ENCODE assay signal across 30 cellular contexts in the genomic region with DNA sequence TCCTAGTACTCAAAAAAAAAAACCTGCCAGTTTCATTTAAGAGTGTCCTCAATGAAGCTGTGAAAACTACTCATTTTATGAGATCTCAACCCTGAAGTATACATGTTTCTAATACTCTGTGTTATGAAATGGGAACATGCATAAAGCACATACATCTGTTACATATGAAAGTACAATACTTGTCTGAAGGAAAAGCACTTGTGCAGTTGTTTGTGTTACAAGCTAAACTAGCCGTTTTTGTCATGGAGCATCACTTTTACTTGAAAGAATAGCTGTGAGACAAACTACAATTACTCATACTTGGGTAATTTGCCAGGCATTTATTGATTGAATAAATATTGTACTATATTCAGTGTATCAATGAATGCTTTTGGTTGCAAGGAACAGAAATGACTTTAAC.
"Had no signal": no experiment of that assay in that cellular context is flagged by ENCODE, and none has a peak within 500 bp of the region (broad histone marks: within the 10 kb centered on the region; RNA-seq: fewer than 3 reads in every experiment).

No MANE protein-coding gene starts in this region.

- H3K4me1 ChIP-seq: psoas muscle, spleen, tibial artery, transverse colon, upper lobe of right lung had no signal

- ATAC-seq: naive thymus-derived CD8-positive, alpha-beta T cell; natural killer cell treated with Interleukin-12 subunit alpha and Interleukin-12 subunit beta and Interleukin-15 and Interleukin-18, amount 100 ng/mL, for 72 hours; psoas muscle; right cardiac atrium; sciatic nerve; stimulated activated memory B cell treated with anti-CD40 and anti-IgM and Interleukin-4, amounts not matched to agents 10 μg/mL and 1 μg/mL and 100 μg/mL, for 72 hours; stimulated activated naive CD8-positive, alpha-beta T cell treated with anti-CD3 and anti-CD28 coated beads, Interleukin-15, amount 100 ng/mL, for 72 hours; stimulated activated naive CD8-positive, alpha-beta T cell treated with anti-CD3 and anti-CD28 coated beads, Interleukin-15, Interleukin-2, amounts not matched to agents 100 U/mL and 50 U/mL, for 24 hours; upper lobe of right lung had no signal

- H3K9me3 ChIP-seq: neutrophil, ovary, psoas muscle, suprapubic skin, testis, tibial artery, transverse colon, upper lobe of right lung, uterus had no signal

- H3K4me3 ChIP-seq: ovary, psoas muscle, skin epidermis, smooth muscle cell, spleen, suprapubic skin, testis, tibial artery, transverse colon, upper lobe of right lung, uterus had no signal

- H3K4me2 ChIP-seq: smooth muscle cell had no signal

- H3K27ac ChIP-seq: neutrophil, ovary, parathyroid adenoma, psoas muscle, skin epidermis, spleen, suprapubic skin, testis, tibial artery, transverse colon, upper lobe of right lung, uterus had no signal

- H2AFZ ChIP-seq: parathyroid adenoma had no signal

- H3K36me3 ChIP-seq: neutrophil, ovary, spleen, suprapubic skin, tibial artery, transverse colon, upper lobe of right lung, uterus had no signal

- H3K9ac ChIP-seq: parathyroid adenoma had no signal

- H3K27me3 ChIP-seq: ovary, spleen, suprapubic skin, testis, tibial artery, transverse colon, upper lobe of right lung, uterus had no signal

- DNase-seq: naive thymus-derived CD8-positive, alpha-beta T cell; nephron progenitor cell; nucleus accumbens; ovary; posterior cingulate gyrus; psoas muscle; right cardiac atrium; spleen; stimulated activated CD4-positive, alpha-beta T cell treated with anti-CD3 and anti-CD28 coated beads, Interleukin-12 subunit alpha, Interleukin-12 subunit beta, amount 100 ng/mL, for 4 hours; stimulated activated CD4-positive, alpha-beta T cell treated with anti-CD3 and anti-CD28 coated beads, Interleukin-1b, Interleukin-23, amount 100 ng/mL, for 48 hours; stimulated activated CD4-positive, alpha-beta T cell treated with anti-CD3 and anti-CD28 coated beads, Interleukin-4, amount 100 ng/mL, for 1 hour; stimulated activated CD4-positive, alpha-beta T cell treated with anti-CD3 and anti-CD28 coated beads, Interleukin-4, amount 100 ng/mL, for 4 hours; stimulated activated CD8-positive, alpha-beta memory T cell treated with anti-CD3 and anti-CD28 coated beads, Interleukin-4, amount 100 ng/mL, for 48 hours; stimulated activated naive CD4-positive, alpha-beta T cell; stimulated activated naive CD8-positive, alpha-beta T cell treated with anti-CD3 and anti-CD28 coated beads, Interleukin-15, amount 100 ng/mL, for 72 hours; stimulated activated naive CD8-positive, alpha-beta T cell treated with anti-CD3 and anti-CD28 coated beads, Interleukin-15, Interleukin-2, amounts not matched to agents 100 U/mL and 50 U/mL, for 24 hours; substantia nigra; testis; tibial artery; transverse colon; upper lobe of right lung; uterus had no signal
